Comparison of ENCODE assay signal across 1 cellular context in genomic region chr17:39450051-39450450, GRCh38.
TF ChIP-seq lines count a peak whose summit lies in the region.

No MANE protein-coding gene starts in this region.

TF ChIP-seq in HepG2, 621 proteins besides CTCF, POLR2A, EP300 and RAD21 (continued from another document and continues in another):
- TF ChIP-seq ZBTB33 (CRISPR knock-in tag; IDR thresholded peaks at IDR 0.05) (no peak), ZNF547 (CRISPR knock-in tag; IDR thresholded peaks at IDR 0.05) (no peak), HOXD1 (CRISPR knock-in tag; IDR thresholded peaks at IDR 0.05) (no peak), SAP130 (CRISPR knock-in tag; IDR thresholded peaks at IDR 0.05; ENCODE audit: low read depth) (peak; percentile 48; the same call in 1 of the 2 replicates), ZNF280B (CRISPR knock-in tag; IDR thresholded peaks at IDR 0.05; ENCODE audit: borderline replicate concordance) (no peak), CEBPG (CRISPR knock-in tag; IDR thresholded peaks at IDR 0.05) (no peak), ZNF770 (CRISPR knock-in tag; IDR thresholded peaks at IDR 0.05) (peak; percentile 98), FOXP4 (CRISPR knock-in tag; IDR thresholded peaks at IDR 0.05) (peak; percentile 58), ZNF124 (CRISPR knock-in tag; IDR thresholded peaks at IDR 0.05) (no peak), GTF3A (CRISPR knock-in tag; conservative IDR thresholded peaks at IDR 0.05) (no peak), ZFP90 (CRISPR knock-in tag; IDR thresholded peaks at IDR 0.05; ENCODE audit: borderline replicate concordance) (no peak), ZNF451 (CRISPR knock-in tag; IDR thresholded peaks at IDR 0.05) (no peak), ZNF205 (CRISPR knock-in tag; IDR thresholded peaks at IDR 0.05) (no peak), MAZ (IDR thresholded peaks at IDR 0.05; ENCODE audit: borderline replicate concordance, low read depth, low read length) (no peak), MAZ (CRISPR knock-in tag; IDR thresholded peaks at IDR 0.05; ENCODE audit: low read depth) (0 out of 2 replicates have a peak, but pooled peaks have one; percentile 10), FUBP1 (CRISPR knock-in tag; IDR thresholded peaks at IDR 0.05; ENCODE audit: borderline replicate concordance) (no peak), SP140L (CRISPR knock-in tag; IDR thresholded peaks at IDR 0.05; ENCODE audit: borderline replicate concordance) (no peak), RERE (CRISPR knock-in tag; IDR thresholded peaks at IDR 0.05; ENCODE audit: low read depth) (no peak), REXO4 (CRISPR knock-in tag; IDR thresholded peaks at IDR 0.05; ENCODE audit: borderline replicate concordance) (no peak), ZNF432 (CRISPR knock-in tag; IDR thresholded peaks at IDR 0.05; ENCODE audit: borderline replicate concordance) (no peak), IRF1 (CRISPR knock-in tag; IDR thresholded peaks at IDR 0.05; ENCODE audit: low read depth) (no peak), ZNF556 (CRISPR knock-in tag; IDR thresholded peaks at IDR 0.05; ENCODE audit: borderline replicate concordance) (0 out of 2 replicates have a peak, but pooled peaks have one; percentile 10), MED13 (CRISPR knock-in tag; IDR thresholded peaks at IDR 0.05) (no peak), ZNF317 (CRISPR knock-in tag; IDR thresholded peaks at IDR 0.05) (no peak), GMEB1 (CRISPR knock-in tag; IDR thresholded peaks at IDR 0.05; ENCODE audit: borderline replicate concordance) (no peak), SNAPC5 (CRISPR knock-in tag; IDR thresholded peaks at IDR 0.05; ENCODE audit: borderline replicate concordance) (no peak), ZNF431 (CRISPR knock-in tag; IDR thresholded peaks at IDR 0.05; ENCODE audit: borderline replicate concordance, low read depth) (no peak), ELF3 (CRISPR knock-in tag; IDR thresholded peaks at IDR 0.05) (no peak), TSC22D2 (CRISPR knock-in tag; IDR thresholded peaks at IDR 0.05; ENCODE audit: borderline replicate concordance) (no peak), ZNF800 (CRISPR knock-in tag; IDR thresholded peaks at IDR 0.05) (no peak), ZFP41 (CRISPR knock-in tag; IDR thresholded peaks at IDR 0.05; ENCODE audit: borderline replicate concordance) (no peak), ETV6 (CRISPR knock-in tag; conservative IDR thresholded peaks at IDR 0.05) (no peak), ZBTB2 (CRISPR knock-in tag; IDR thresholded peaks at IDR 0.05; ENCODE audit: low read depth) (no peak)
